1 cellular context compared by ENCODE assay signal in the genomic region with DNA sequence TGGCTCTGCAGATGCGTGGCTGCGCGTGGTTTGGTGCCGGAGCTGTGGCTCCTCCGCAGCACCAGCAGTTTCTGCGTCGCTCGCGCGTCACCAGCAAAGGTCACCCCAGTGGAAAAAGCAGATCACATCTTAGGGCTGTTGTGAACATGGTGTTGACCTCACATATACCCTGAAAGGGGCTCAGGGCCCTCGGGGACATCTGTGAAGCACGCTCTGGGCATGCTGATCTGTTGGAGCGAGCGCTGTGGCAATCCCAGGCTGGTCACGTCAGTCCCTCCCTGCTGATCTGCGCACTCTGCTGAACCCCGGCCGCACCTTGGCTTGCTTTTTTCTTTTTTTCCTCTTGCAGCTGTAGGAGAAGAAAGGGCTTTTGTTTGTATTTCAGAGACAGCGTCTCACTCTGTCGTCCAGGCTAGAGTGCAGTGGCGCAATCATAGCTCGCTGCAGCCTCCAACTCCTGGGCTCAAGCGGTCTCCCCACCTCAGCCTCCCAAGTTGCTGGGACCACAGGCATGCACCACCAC.
TF ChIP-seq lines count a peak whose summit lies in the region.

No MANE protein-coding gene starts in this region.

TF ChIP-seq in HepG2, 621 proteins besides CTCF, POLR2A, EP300 and RAD21 (continued from another document and continues in another):
- TF ChIP-seq, protein P1, sequence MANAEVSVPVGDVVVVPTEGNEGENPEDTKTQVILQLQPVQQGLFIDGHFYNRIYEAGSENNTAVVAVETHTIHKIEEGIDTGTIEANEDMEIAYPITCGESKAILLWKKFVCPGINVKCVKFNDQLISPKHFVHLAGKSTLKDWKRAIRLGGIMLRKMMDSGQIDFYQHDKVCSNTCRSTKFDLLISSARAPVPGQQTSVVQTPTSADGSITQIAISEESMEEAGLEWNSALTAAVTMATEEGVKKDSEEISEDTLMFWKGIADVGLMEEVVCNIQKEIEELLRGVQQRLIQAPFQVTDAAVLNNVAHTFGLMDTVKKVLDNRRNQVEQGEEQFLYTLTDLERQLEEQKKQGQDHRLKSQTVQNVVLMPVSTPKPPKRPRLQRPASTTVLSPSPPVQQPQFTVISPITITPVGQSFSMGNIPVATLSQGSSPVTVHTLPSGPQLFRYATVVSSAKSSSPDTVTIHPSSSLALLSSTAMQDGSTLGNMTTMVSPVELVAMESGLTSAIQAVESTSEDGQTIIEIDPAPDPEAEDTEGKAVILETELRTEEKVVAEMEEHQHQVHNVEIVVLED (CRISPR knock-in tag; IDR thresholded peaks at IDR 0.05; ENCODE audit: borderline replicate concordance): no peak
- TF ChIP-seq HIVEP1 (CRISPR knock-in tag; IDR thresholded peaks at IDR 0.05): peak; percentile 63
- TF ChIP-seq SETDB1 (CRISPR knock-in tag; IDR thresholded peaks at IDR 0.05; ENCODE audit: borderline replicate concordance): no peak
- TF ChIP-seq, protein P2, sequence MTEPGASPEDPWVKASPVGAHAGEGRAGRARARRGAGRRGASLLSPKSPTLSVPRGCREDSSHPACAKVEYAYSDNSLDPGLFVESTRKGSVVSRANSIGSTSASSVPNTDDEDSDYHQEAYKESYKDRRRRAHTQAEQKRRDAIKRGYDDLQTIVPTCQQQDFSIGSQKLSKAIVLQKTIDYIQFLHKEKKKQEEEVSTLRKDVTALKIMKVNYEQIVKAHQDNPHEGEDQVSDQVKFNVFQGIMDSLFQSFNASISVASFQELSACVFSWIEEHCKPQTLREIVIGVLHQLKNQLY (CRISPR knock-in tag; IDR thresholded peaks at IDR 0.05): 0 out of 2 replicates have a peak, but pooled peaks have one; percentile 67
- TF ChIP-seq, protein P3, sequence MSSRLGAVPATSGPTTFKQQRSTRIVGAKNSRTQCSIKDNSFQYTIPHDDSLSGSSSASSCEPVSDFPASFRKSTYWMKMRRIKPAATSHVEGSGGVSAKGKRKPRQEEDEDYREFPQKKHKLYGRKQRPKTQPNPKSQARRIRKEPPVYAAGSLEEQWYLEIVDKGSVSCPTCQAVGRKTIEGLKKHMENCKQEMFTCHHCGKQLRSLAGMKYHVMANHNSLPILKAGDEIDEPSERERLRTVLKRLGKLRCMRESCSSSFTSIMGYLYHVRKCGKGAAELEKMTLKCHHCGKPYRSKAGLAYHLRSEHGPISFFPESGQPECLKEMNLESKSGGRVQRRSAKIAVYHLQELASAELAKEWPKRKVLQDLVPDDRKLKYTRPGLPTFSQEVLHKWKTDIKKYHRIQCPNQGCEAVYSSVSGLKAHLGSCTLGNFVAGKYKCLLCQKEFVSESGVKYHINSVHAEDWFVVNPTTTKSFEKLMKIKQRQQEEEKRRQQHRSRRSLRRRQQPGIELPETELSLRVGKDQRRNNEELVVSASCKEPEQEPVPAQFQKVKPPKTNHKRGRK (CRISPR knock-in tag; IDR thresholded peaks at IDR 0.05): no peak
- TF ChIP-seq ZSCAN12 (CRISPR knock-in tag; IDR thresholded peaks at IDR 0.05): no peak
- 0 out of 2 replicates have a peak, but pooled peaks have one; percentile 23 for TF ChIP-seq ZNF333 (CRISPR knock-in tag; IDR thresholded peaks at IDR 0.05; ENCODE audit: borderline replicate concordance)
- no peak for TF ChIP-seq ZC3H4 (CRISPR knock-in tag; IDR thresholded peaks at IDR 0.05; ENCODE audit: borderline replicate concordance)
- TF ChIP-seq, protein P4, sequence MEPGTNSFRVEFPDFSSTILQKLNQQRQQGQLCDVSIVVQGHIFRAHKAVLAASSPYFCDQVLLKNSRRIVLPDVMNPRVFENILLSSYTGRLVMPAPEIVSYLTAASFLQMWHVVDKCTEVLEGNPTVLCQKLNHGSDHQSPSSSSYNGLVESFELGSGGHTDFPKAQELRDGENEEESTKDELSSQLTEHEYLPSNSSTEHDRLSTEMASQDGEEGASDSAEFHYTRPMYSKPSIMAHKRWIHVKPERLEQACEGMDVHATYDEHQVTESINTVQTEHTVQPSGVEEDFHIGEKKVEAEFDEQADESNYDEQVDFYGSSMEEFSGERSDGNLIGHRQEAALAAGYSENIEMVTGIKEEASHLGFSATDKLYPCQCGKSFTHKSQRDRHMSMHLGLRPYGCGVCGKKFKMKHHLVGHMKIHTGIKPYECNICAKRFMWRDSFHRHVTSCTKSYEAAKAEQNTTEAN (CRISPR knock-in tag; conservative IDR thresholded peaks at IDR 0.05): no peak
- TF ChIP-seq HNF4G (IDR thresholded peaks at IDR 0.05; ENCODE audit: borderline replicate concordance, low read depth, low read length): peak; percentile 64; the same call in 1 of the 2 replicates
- no peak; the same call in 1 of the 2 replicates for TF ChIP-seq HNF4G (CRISPR knock-in tag; IDR thresholded peaks at IDR 0.05; ENCODE audit: borderline replicate concordance, low read depth)
- no peak for TF ChIP-seq ZNF879 (CRISPR knock-in tag; IDR thresholded peaks at IDR 0.05)
- TF ChIP-seq, protein P5, sequence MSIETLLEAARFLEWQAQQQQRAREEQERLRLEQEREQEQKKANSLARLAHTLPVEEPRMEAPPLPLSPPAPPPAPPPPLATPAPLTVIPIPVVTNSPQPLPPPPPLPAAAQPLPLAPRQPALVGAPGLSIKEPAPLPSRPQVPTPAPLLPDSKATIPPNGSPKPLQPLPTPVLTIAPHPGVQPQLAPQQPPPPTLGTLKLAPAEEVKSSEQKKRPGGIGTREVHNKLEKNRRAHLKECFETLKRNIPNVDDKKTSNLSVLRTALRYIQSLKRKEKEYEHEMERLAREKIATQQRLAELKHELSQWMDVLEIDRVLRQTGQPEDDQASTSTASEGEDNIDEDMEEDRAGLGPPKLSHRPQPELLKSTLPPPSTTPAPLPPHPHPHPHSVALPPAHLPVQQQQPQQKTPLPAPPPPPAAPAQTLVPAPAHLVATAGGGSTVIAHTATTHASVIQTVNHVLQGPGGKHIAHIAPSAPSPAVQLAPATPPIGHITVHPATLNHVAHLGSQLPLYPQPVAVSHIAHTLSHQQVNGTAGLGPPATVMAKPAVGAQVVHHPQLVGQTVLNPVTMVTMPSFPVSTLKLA (IDR thresholded peaks at IDR 0.05): no peak
- no peak for TF ChIP-seq NONO (IDR thresholded peaks at IDR 0.05)
- TF ChIP-seq NONO (CRISPR knock-in tag; conservative IDR thresholded peaks at IDR 0.05): peak; percentile 58; the same call in 1 of the 2 replicates
- TF ChIP-seq, protein P6, sequence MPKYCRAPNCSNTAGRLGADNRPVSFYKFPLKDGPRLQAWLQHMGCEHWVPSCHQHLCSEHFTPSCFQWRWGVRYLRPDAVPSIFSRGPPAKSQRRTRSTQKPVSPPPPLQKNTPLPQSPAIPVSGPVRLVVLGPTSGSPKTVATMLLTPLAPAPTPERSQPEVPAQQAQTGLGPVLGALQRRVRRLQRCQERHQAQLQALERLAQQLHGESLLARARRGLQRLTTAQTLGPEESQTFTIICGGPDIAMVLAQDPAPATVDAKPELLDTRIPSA (CRISPR knock-in tag; IDR thresholded peaks at IDR 0.05; ENCODE audit: borderline replicate concordance): no peak
- TF ChIP-seq, protein P7, sequence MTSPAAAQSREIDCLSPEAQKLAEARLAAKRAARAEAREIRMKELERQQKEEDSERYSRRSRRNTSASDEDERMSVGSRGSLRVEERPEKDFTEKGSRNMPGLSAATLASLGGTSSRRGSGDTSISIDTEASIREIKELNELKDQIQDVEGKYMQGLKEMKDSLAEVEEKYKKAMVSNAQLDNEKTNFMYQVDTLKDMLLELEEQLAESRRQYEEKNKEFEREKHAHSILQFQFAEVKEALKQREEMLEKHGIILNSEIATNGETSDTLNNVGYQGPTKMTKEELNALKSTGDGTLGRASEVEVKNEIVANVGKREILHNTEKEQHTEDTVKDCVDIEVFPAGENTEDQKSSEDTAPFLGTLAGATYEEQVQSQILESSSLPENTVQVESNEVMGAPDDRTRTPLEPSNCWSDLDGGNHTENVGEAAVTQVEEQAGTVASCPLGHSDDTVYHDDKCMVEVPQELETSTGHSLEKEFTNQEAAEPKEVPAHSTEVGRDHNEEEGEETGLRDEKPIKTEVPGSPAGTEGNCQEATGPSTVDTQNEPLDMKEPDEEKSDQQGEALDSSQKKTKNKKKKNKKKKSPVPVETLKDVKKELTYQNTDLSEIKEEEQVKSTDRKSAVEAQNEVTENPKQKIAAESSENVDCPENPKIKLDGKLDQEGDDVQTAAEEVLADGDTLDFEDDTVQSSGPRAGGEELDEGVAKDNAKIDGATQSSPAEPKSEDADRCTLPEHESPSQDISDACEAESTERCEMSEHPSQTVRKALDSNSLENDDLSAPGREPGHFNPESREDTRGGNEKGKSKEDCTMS (CRISPR knock-in tag; conservative IDR thresholded peaks at IDR 0.05): no peak
- TF ChIP-seq RBM39 (IDR thresholded peaks at IDR 0.05; ENCODE audit: low read depth, low read length, poor library complexity, severe bottlenecking): no peak
- no peak for TF ChIP-seq SNAPC2 (CRISPR knock-in tag; IDR thresholded peaks at IDR 0.05)
- no peak for TF ChIP-seq IRX3 (CRISPR knock-in tag; IDR thresholded peaks at IDR 0.05; ENCODE audit: borderline replicate concordance, low read depth)
- TF ChIP-seq SP5 (CRISPR knock-in tag; IDR thresholded peaks at IDR 0.05; ENCODE audit: borderline replicate concordance, low read depth): no peak; the same call in 1 of the 2 replicates
- no peak for TF ChIP-seq ZNF260 (CRISPR knock-in tag; IDR thresholded peaks at IDR 0.05; ENCODE audit: borderline replicate concordance, low read depth)
- TF ChIP-seq RXRB (CRISPR knock-in tag; IDR thresholded peaks at IDR 0.05; ENCODE audit: borderline replicate concordance): peak; percentile 86
- TF ChIP-seq PCBP2 (optimal IDR thresholded peaks at IDR 0.05; ENCODE audit: low read depth, low read length, poor library complexity, severe bottlenecking): no peak
- TF ChIP-seq, protein P8, sequence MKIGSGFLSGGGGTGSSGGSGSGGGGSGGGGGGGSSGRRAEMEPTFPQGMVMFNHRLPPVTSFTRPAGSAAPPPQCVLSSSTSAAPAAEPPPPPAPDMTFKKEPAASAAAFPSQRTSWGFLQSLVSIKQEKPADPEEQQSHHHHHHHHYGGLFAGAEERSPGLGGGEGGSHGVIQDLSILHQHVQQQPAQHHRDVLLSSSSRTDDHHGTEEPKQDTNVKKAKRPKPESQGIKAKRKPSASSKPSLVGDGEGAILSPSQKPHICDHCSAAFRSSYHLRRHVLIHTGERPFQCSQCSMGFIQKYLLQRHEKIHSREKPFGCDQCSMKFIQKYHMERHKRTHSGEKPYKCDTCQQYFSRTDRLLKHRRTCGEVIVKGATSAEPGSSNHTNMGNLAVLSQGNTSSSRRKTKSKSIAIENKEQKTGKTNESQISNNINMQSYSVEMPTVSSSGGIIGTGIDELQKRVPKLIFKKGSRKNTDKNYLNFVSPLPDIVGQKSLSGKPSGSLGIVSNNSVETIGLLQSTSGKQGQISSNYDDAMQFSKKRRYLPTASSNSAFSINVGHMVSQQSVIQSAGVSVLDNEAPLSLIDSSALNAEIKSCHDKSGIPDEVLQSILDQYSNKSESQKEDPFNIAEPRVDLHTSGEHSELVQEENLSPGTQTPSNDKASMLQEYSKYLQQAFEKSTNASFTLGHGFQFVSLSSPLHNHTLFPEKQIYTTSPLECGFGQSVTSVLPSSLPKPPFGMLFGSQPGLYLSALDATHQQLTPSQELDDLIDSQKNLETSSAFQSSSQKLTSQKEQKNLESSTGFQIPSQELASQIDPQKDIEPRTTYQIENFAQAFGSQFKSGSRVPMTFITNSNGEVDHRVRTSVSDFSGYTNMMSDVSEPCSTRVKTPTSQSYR (CRISPR knock-in tag; IDR thresholded peaks at IDR 0.05; ENCODE audit: borderline replicate concordance): 0 out of 2 replicates have a peak, but pooled peaks have one; percentile 8
- TF ChIP-seq ZFP36 (IDR thresholded peaks at IDR 0.05; ENCODE audit: borderline replicate concordance, low read depth, low read length, partially characterized antibody): no peak
- no peak for TF ChIP-seq ZNF251 (CRISPR knock-in tag; IDR thresholded peaks at IDR 0.05)
- no peak for TF ChIP-seq ZNF530 (CRISPR knock-in tag; IDR thresholded peaks at IDR 0.05; ENCODE audit: low read depth)
- no peak for TF ChIP-seq ZSCAN29 (CRISPR knock-in tag; conservative IDR thresholded peaks at IDR 0.05)
- TF ChIP-seq ZNF343 (CRISPR knock-in tag; IDR thresholded peaks at IDR 0.05): no peak
- TF ChIP-seq, protein P9, sequence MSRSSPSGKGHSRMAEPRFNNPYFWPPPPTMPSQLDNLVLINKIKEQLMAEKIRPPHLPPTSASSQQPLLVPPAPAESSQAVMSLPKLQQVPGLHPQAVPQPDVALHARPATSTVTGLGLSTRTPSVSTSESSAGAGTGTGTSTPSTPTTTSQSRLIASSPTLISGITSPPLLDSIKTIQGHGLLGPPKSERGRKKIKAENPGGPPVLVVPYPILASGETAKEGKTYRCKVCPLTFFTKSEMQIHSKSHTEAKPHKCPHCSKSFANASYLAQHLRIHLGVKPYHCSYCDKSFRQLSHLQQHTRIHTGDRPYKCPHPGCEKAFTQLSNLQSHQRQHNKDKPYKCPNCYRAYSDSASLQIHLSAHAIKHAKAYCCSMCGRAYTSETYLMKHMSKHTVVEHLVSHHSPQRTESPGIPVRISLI (CRISPR knock-in tag; IDR thresholded peaks at IDR 0.05; ENCODE audit: borderline replicate concordance): peak; percentile 94
- TF ChIP-seq MATR3 (CRISPR knock-in tag; IDR thresholded peaks at IDR 0.05): no peak
- TF ChIP-seq SP2 (CRISPR knock-in tag; IDR thresholded peaks at IDR 0.05): no peak
- no peak for TF ChIP-seq DNMT1 (CRISPR knock-in tag; IDR thresholded peaks at IDR 0.05)
- no peak for TF ChIP-seq ZNF558 (CRISPR knock-in tag; IDR thresholded peaks at IDR 0.05; ENCODE audit: borderline replicate concordance)
- TF ChIP-seq SOX5 (CRISPR knock-in tag; IDR thresholded peaks at IDR 0.05; ENCODE audit: borderline replicate concordance): peak; percentile 84
- TF ChIP-seq, protein P10, sequence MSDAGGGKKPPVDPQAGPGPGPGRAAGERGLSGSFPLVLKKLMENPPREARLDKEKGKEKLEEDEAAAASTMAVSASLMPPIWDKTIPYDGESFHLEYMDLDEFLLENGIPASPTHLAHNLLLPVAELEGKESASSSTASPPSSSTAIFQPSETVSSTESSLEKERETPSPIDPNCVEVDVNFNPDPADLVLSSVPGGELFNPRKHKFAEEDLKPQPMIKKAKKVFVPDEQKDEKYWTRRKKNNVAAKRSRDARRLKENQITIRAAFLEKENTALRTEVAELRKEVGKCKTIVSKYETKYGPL (CRISPR knock-in tag; IDR thresholded peaks at IDR 0.05): no peak
- TF ChIP-seq, protein P11, sequence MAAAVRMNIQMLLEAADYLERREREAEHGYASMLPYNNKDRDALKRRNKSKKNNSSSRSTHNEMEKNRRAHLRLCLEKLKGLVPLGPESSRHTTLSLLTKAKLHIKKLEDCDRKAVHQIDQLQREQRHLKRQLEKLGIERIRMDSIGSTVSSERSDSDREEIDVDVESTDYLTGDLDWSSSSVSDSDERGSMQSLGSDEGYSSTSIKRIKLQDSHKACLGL (CRISPR knock-in tag; IDR thresholded peaks at IDR 0.05): peak; percentile 66; the same call in 1 of the 2 replicates
- TF ChIP-seq STAG1 (CRISPR knock-in tag; IDR thresholded peaks at IDR 0.05): no peak
- peak; percentile 68 for TF ChIP-seq NCOA2 (CRISPR knock-in tag; IDR thresholded peaks at IDR 0.05)
- TF ChIP-seq ZNF547 (CRISPR knock-in tag; IDR thresholded peaks at IDR 0.05): peak; percentile 36; the same call in 1 of the 2 replicates
- TF ChIP-seq, protein P12, sequence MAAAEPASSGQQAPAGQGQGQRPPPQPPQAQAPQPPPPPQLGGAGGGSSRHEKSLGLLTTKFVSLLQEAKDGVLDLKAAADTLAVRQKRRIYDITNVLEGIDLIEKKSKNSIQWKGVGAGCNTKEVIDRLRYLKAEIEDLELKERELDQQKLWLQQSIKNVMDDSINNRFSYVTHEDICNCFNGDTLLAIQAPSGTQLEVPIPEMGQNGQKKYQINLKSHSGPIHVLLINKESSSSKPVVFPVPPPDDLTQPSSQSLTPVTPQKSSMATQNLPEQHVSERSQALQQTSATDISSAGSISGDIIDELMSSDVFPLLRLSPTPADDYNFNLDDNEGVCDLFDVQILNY (CRISPR knock-in tag; conservative IDR thresholded peaks at IDR 0.05): no peak
